ENCODE assay signal across 17 cellular contexts in the genomic region with DNA sequence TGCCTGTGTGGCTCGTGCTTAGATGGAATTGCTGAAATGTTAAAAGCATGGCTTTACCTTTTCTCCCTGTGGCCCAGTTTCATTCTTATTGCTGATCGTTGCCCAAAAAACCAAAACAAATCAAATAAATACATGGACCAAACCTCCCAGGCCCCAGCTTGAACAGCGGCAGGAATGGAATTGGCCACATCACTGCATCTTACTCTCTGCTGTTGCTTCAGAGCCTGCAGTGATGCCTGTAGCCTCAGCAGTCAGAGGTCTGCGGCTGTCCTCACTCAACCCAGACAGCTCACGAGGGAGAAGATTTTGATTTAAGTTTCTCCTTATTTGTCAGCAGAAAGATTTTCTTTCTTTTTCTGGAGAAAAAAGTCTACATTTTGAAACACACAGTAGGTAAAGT.
"Had no signal": no experiment of that assay in that cellular context is flagged by ENCODE, and none has a peak within 500 bp of the region (broad histone marks: within the 10 kb centered on the region; RNA-seq: fewer than 3 reads in every experiment).

No MANE protein-coding gene starts in this region.

- H3K27ac ChIP-seq: stomach, testis, upper lobe of left lung had no signal

- H3K79me2 ChIP-seq: hepatocyte had no signal

- H3K36me3 ChIP-seq: breast epithelium, upper lobe of left lung had no signal

- ATAC-seq: activated T-cell treated with anti-CD3 and anti-CD28 coated beads, Interleukin-2, amount 50 U/mL, for 72 hours had no signal

- H3K27me3 ChIP-seq: breast epithelium, hepatocyte, stomach, testis, upper lobe of left lung had no signal

- H3K4me1 ChIP-seq: breast epithelium had no signal

- H2AFZ ChIP-seq: hepatocyte had no signal

- H3K4me2 ChIP-seq: hepatocyte had no signal

- H3K4me3 ChIP-seq: breast epithelium, hepatocyte, stomach, testis, upper lobe of left lung had no signal

- H3K9me3 ChIP-seq: breast epithelium, stomach, testis, upper lobe of left lung had no signal

- DNase-seq: activated CD4-positive, alpha-beta T cell treated with anti-CD3 and anti-CD28 coated beads, Interleukin-2, amount 50 U/mL, for 4 hours; activated gamma-delta T cell; activated T-cell treated with anti-CD3 and anti-CD28 coated beads, Interleukin-2, amount 50 U/mL, for 72 hours; cerebellar nuclear complex; effector CD4-positive, alpha-beta T cell; foreskin fibroblast; nephron progenitor cell; occipital lobe; retina; small intestine; stimulated activated CD4-positive, alpha-beta T cell treated with anti-CD3 and anti-CD28 coated beads, Interleukin-15, amount 100 ng/mL, for 24 hours; stimulated activated CD4-positive, alpha-beta T cell treated with anti-CD3 and anti-CD28 coated beads, Interleukin-4, amount 100 ng/mL, for 1 hour; stomach; testis; upper lobe of left lung had no signal
